In genomic region chr6:144346719-144347446, GRCh38 we compare ENCODE assay signal across 8 cellular contexts.
DNase-seq lines count a peak whose midpoint lies in the region; ATAC-seq and TF ChIP-seq lines count a peak whose summit lies in the region.

No MANE protein-coding gene starts in this region.

- H3K9me1 ChIP-seq in IMR-90 (ENCODE audit: insufficient read depth, low read length) = peaks cover 21% of the 10 kb centered on the region

- H2BK120ac ChIP-seq in IMR-90 (ENCODE audit: low read depth, low read length) = peak overlapping the region; percentile 69

- peaks cover 24% of the 10 kb centered on the region for H3K36me3 Mint-ChIP-seq in CD4-positive, alpha-beta T cell (ENCODE audit: low read depth)
- peaks cover 10 to 26% (median 11%) of the 10 kb centered on the region in 5 donors for H3K36me3 Mint-ChIP-seq in naive thymus-derived CD4-positive, alpha-beta T cell
- peaks cover 4% of the 10 kb centered on the region for H3K36me3 Mint-ChIP-seq in endodermal cell (ENCODE audit: low read depth)

- dilution Hi-C loops in IMR-90 (cut with HindIII; ENCODE audit: low sequenced_read_pairs, unreplicated experiment) = no loop called here

- H4K91ac ChIP-seq in IMR-90 (ENCODE audit: insufficient read depth, low read depth, low read length) = peak overlapping the region; percentile 5; the same call in 1 of the 2 replicates

- 84% methylated on average over 3 of the region's 11 CpGs; no CpG with 5 or more reads in 1 of the 2 experiments for WGBS in IMR-90 (ENCODE audit: extremely low coverage in 2 of 2, insufficient read length in 1 of 2), 2 experiments
- 94 to 96% methylated on average over 10 to 11 of the region's 11 CpGs for WGBS in endodermal cell (ENCODE audit: insufficient coverage in 1 of 2, insufficient read length in 1 of 2), 2 experiments

- peak overlapping the region; percentile 80 for H2AK9ac ChIP-seq in IMR-90 (replicated peaks; ENCODE audit: low read depth, low read length, poor library complexity)

- H2BK20ac ChIP-seq in IMR-90 (ENCODE audit: low read depth, low read length) = peak overlapping the region; percentile 37; the same call in 1 of the 2 replicates

- peaks cover 10% of the 10 kb centered on the region; the same call in 1 of the 2 replicates for H4K20me1 ChIP-seq in IMR-90 (ENCODE audit: insufficient read depth, low read length)

- H3K18ac ChIP-seq in IMR-90 (ENCODE audit: low read depth, low read length) = peak overlapping the region; percentile 23; the same call in 1 of the 2 replicates

- H3K36me3 ChIP-seq in IMR-90 (ENCODE audit: control insufficient read depth, insufficient read depth, low read length) = no peaks in the 10 kb centered on the region; the same call in 1 of the 2 replicates
- H3K36me3 ChIP-seq in naive thymus-derived CD4-positive, alpha-beta T cell (ENCODE audit: control insufficient read depth in 2 of 3, insufficient read depth in 3 of 3, low read length in 3 of 3) = no peaks in the 10 kb centered on the region
- peaks cover 3% of the 10 kb centered on the region for H3K36me3 ChIP-seq in endodermal cell (ENCODE audit: control insufficient read depth, insufficient read depth, low read length)

- no peak overlapping the region for H3K56ac ChIP-seq in IMR-90 (ENCODE audit: extremely low read depth, insufficient read depth, low read length)

- H3K9me3 ChIP-seq in CD4-positive, alpha-beta T cell (ENCODE audit: control insufficient read depth, low read length) = no peaks in the 10 kb centered on the region
- H3K9me3 ChIP-seq in IMR-90 (ENCODE audit: control insufficient read depth, insufficient read depth, low read length) (no peaks in the 10 kb centered on the region), endodermal cell (ENCODE audit: control insufficient read depth, low read length) (no peaks in the 10 kb centered on the region)
- H3K9me3 ChIP-seq in naive thymus-derived CD4-positive, alpha-beta T cell (ENCODE audit: control insufficient read depth in 2 of 3, low read length in 3 of 3) = no peaks in the 10 kb centered on the region

- H2AFZ ChIP-seq in IMR-90 (replicated peaks; ENCODE audit: low read length, poor library complexity) = peak overlapping the region; percentile 67

- peak overlapping the region; percentile 82 for H3K4ac ChIP-seq in IMR-90 (ENCODE audit: low read depth, low read length)

- H3K27ac Mint-ChIP-seq in CD4-positive, alpha-beta T cell = peak overlapping the region; percentile 89
- H3K27ac Mint-ChIP-seq in naive thymus-derived CD4-positive, alpha-beta T cell = peak overlapping the region; percentile 79 to 99 (median 91)
- H3K27ac Mint-ChIP-seq in endodermal cell = no peak overlapping the region

- H3K4me3 ChIP-seq in IMR-90 (ENCODE audit: insufficient read depth, low read depth, low read length) (no peak overlapping the region), endodermal cell (ENCODE audit: low read length) (no peak overlapping the region)
- H3K4me3 ChIP-seq in naive thymus-derived CD4-positive, alpha-beta T cell (ENCODE audit: low read length) = peak overlapping the region; percentile 36

- DNase-seq in CD4-positive, alpha-beta T cell = no peak
- peak; percentile 84 for DNase-seq in IMR-90
- peak; percentile 79 for DNase-seq in astrocyte of the hippocampus (ENCODE audit: low read depth, low spot score)
- DNase-seq in naive thymus-derived CD4-positive, alpha-beta T cell = no peak
- no peak for DNase-seq in NCI-H748 (lab: John Stamatoyannopoulos, UW; ENCODE audit: unreplicated experiment)
- no peak for DNase-seq in endodermal cell
- DNase-seq in DMS153 (lab: John Stamatoyannopoulos, UW) = no peak

- peak overlapping the region; percentile 47 for H3K4me3 Mint-ChIP-seq in CD4-positive, alpha-beta T cell
- peak overlapping the region; percentile 42 to 97 (median 78) for H3K4me3 Mint-ChIP-seq in naive thymus-derived CD4-positive, alpha-beta T cell
- no peak overlapping the region for H3K4me3 Mint-ChIP-seq in endodermal cell

- peak overlapping the region; percentile 76 for H2AK5ac ChIP-seq in IMR-90 (ENCODE audit: low read depth, low read length)

- H3K27ac ChIP-seq in CD4-positive, alpha-beta T cell (ENCODE audit: low read depth, low read length) = peak overlapping the region; percentile 47
- peak overlapping the region; percentile 56; the same call in 1 of the 2 replicates for H3K27ac ChIP-seq in IMR-90 (ENCODE audit: insufficient read depth, low read length)
- H3K27ac ChIP-seq in naive thymus-derived CD4-positive, alpha-beta T cell (ENCODE audit: low read depth, low read length) = peak overlapping the region; percentile 49
- H3K27ac ChIP-seq in endodermal cell (ENCODE audit: low read depth, low read length) = no peak overlapping the region

- H3K9me3 Mint-ChIP-seq in CD4-positive, alpha-beta T cell = peaks cover 2% of the 10 kb centered on the region
- H3K9me3 Mint-ChIP-seq in naive thymus-derived CD4-positive, alpha-beta T cell = peaks cover 0 to 6% (median 0%) of the 10 kb centered on the region in 11 donors
- H3K9me3 Mint-ChIP-seq in endodermal cell = no peaks in the 10 kb centered on the region

- H3K9ac ChIP-seq in IMR-90 (ENCODE audit: low read depth, low read length) = no peak overlapping the region
- no peak overlapping the region for H3K9ac ChIP-seq in endodermal cell (ENCODE audit: extremely low read depth, low read length, poor library complexity, severe bottlenecking)

- H3K4me2 ChIP-seq in IMR-90 (ENCODE audit: low read depth, low read length) = no peak overlapping the region

- H3K14ac ChIP-seq in IMR-90 (replicated peaks; ENCODE audit: low read depth, low read length) = peak overlapping the region; percentile 61; the same call in 1 of the 2 replicates

- POLR2A ChIA-PET in CD4-positive, alpha-beta T cell (lab: Charles Lee) = interaction anchor here (0.8 to 2.0 kb wide), 2 partner anchors 8 to 251 kb away, joined by 3 to 6 read pairs; partner anchors contain the start of gene SF3B5
- POLR2A ChIA-PET in IMR-90 (lab: Charles Lee; ENCODE audit: unreplicated experiment) = no interaction called here
- POLR2A ChIA-PET in naive thymus-derived CD4-positive, alpha-beta T cell (lab: Charles Lee) = interaction anchor here (0.6 to 5.8 kb wide), 3 partner anchors 11 to 54 kb away, joined by 3 to 42 read pairs (median 3); no protein-coding TSS in a partner anchor

- peak overlapping the region in 1 of 2 experiments; percentile 80; a peak in 2 of 4 replicates for H4K8ac ChIP-seq in IMR-90 (ENCODE audit: low read depth in 2 of 2, low read length in 2 of 2)

- peak overlapping the region; percentile 64 for H2BK5ac ChIP-seq in IMR-90 (ENCODE audit: low read depth, low read length, poor library complexity, severe bottlenecking)

- peaks cover 83% of the 10 kb centered on the region for H3K4me1 Mint-ChIP-seq in CD4-positive, alpha-beta T cell (ENCODE audit: low read depth)
- H3K4me1 Mint-ChIP-seq in naive thymus-derived CD4-positive, alpha-beta T cell = peaks cover 61 to 93% (median 80%) of the 10 kb centered on the region in 7 donors
- peaks cover 20% of the 10 kb centered on the region for H3K4me1 Mint-ChIP-seq in endodermal cell

- no peak overlapping the region for H4K5ac ChIP-seq in IMR-90 (ENCODE audit: low read depth, low read length)

- no peak for ATAC-seq in CD4-positive, alpha-beta T cell (ENCODE audit: poor library complexity)
- ATAC-seq in IMR-90 (ENCODE audit: low read depth) (peak; percentile 94), HG02623 (IDR thresholded peaks at IDR 0.05; ENCODE audit: unreplicated experiment) (no peak)
- ATAC-seq in naive thymus-derived CD4-positive, alpha-beta T cell = no peak

- H3K4me1 ChIP-seq in IMR-90 (ENCODE audit: control insufficient read depth, insufficient read depth, low read length) (peaks cover 10% of the 10 kb centered on the region), endodermal cell (ENCODE audit: control insufficient read depth, insufficient read depth, low read length) (no peaks in the 10 kb centered on the region)
- peaks cover 67 to 79% of the 10 kb centered on the region in 2 donors for H3K4me1 ChIP-seq in naive thymus-derived CD4-positive, alpha-beta T cell (ENCODE audit: control insufficient read depth in 2 of 2, insufficient read depth in 2 of 2, low read length in 2 of 2)

- no peaks in the 10 kb centered on the region for H3K27me3 ChIP-seq in CD4-positive, alpha-beta T cell (ENCODE audit: control insufficient read depth, insufficient read depth, low read length)
- no peaks in the 10 kb centered on the region for H3K27me3 ChIP-seq in IMR-90 (ENCODE audit: control insufficient read depth, insufficient read depth, low read length)
- H3K27me3 ChIP-seq in naive thymus-derived CD4-positive, alpha-beta T cell (ENCODE audit: control insufficient read depth in 2 of 2, insufficient read depth in 2 of 2, low read length in 2 of 2) = no peaks in the 10 kb centered on the region
- no peaks in the 10 kb centered on the region for H3K27me3 ChIP-seq in endodermal cell (ENCODE audit: control insufficient read depth, insufficient read depth, low read length, poor library complexity, severe bottlenecking)

- TF ChIP-seq CTCF in CD4-positive, alpha-beta T cell (IDR thresholded peaks at IDR 0.05) = no peak
- TF ChIP-seq CTCF in IMR-90 (conservative IDR thresholded peaks at IDR 0.05; ENCODE audit: low read depth, low read length) (no peak), endodermal cell (conservative IDR thresholded peaks at IDR 0.05) (no peak)

- H3K23ac ChIP-seq in IMR-90 (ENCODE audit: low read depth, low read length) = peak overlapping the region; percentile 70; the same call in 1 of the 2 replicates

- peak overlapping the region; percentile 71; the same call in 1 of the 3 replicates for H2BK15ac ChIP-seq in IMR-90 (ENCODE audit: low read depth, low read length)

- BruUV-seq in IMR-90 (replicated peaks; lab: Mats Ljungman, UMichigan) = no TSS peak

- H3K27me3 Mint-ChIP-seq in CD4-positive, alpha-beta T cell = no peaks in the 10 kb centered on the region
- no peaks in the 10 kb centered on the region for H3K27me3 Mint-ChIP-seq in naive thymus-derived CD4-positive, alpha-beta T cell
- no peaks in the 10 kb centered on the region for H3K27me3 Mint-ChIP-seq in endodermal cell (ENCODE audit: insufficient read depth)

- in situ Hi-C loops in IMR-90 (cut with MboI; ENCODE audit: low sequenced_read_pairs) = no loop called here

- TF ChIP-seq POLR2A in IMR-90 (IDR thresholded peaks at IDR 0.05; ENCODE audit: low read depth, low read length) = no peak

- intact Hi-C loops in CD4-positive, alpha-beta T cell (cut with DNase I, micrococcal nuclease) = loop anchor here in 1 of 2 experiments (5.0 kb wide), 1 partner anchor 250 kb away; the partner anchor contains the start of gene SF3B5
- intact Hi-C loops in IMR-90 (cut with micrococcal nuclease) = no loop called here
- intact Hi-C loops in naive thymus-derived CD4-positive, alpha-beta T cell (cut with micrococcal nuclease) = loop anchor here in 1 of 2 donors (10.0 kb wide), 2 partner anchors 328 to 802 kb away; no protein-coding TSS in a partner anchor

- H3K79me1 ChIP-seq in IMR-90 (ENCODE audit: low read depth in 1 of 2, low read length in 2 of 2) = peaks cover 42 to 75% of the 10 kb centered on the region in 2 experiments

- no peak for TF ChIP-seq RAD21 in IMR-90 (IDR thresholded peaks at IDR 0.05; ENCODE audit: low read length)

- CTCF ChIA-PET in CD4-positive, alpha-beta T cell (lab: Charles Lee) = interaction anchor here (0.7 kb wide), 1 partner anchor 13 kb away, joined by 4 read pairs; no protein-coding TSS in a partner anchor
- CTCF ChIA-PET in IMR-90 (lab: Yijun Ruan, JAX) = interaction anchor here (0.6 kb wide), 1 partner anchor 72 kb away, joined by 3 read pairs; no protein-coding TSS in a partner anchor
- CTCF ChIA-PET in naive thymus-derived CD4-positive, alpha-beta T cell (lab: Charles Lee) = interaction anchor here (0.7 kb wide), 1 partner anchor 306 kb away, joined by 5 read pairs; no protein-coding TSS in a partner anchor

Comparison
In these comparisons a context has a peak if more than half of its experiments do, and no peak if none do; other contexts are left out.
1. DNase-seq: peak in IMR-90 (single experiment) and astrocyte of the hippocampus (single experiment); none in CD4-positive, alpha-beta T cell (0 of 10), naive thymus-derived CD4-positive, alpha-beta T cell (0 of 9), NCI-H748 (single experiment), endodermal cell (single experiment) and DMS153 (single experiment).